In genomic region chr9:124652203-124652992, GRCh38 we compare ENCODE assay signal across 11 cellular contexts.
DNase-seq lines count a peak whose midpoint lies in the region; ATAC-seq, FAIRE-seq and TF ChIP-seq lines count a peak whose summit lies in the region.
"Had no signal": no experiment of that assay in that cellular context is flagged by ENCODE, and none has a peak within 500 bp of the region (broad histone marks: within the 10 kb centered on the region; RNA-seq: fewer than 3 reads in every experiment).

No MANE protein-coding gene starts in this region.

- H3K4me2 ChIP-seq in fibroblast of lung (ENCODE audit: extremely low read depth, insufficient read depth, low read length) = no peak overlapping the region

- H3K9ac ChIP-seq in fibroblast of lung (ENCODE audit: insufficient read depth, low read length) = no peak overlapping the region

- no peaks in the 10 kb centered on the region for H3K27me3 ChIP-seq in fibroblast of lung (ENCODE audit: control insufficient read depth, insufficient read depth, low read length)

- TF ChIP-seq CTCF in fibroblast of lung (conservative IDR thresholded peaks at IDR 0.05 in 1 of 2, IDR thresholded peaks at IDR 0.05 in 1 of 2; ENCODE audit: low read depth in 1 of 2, low read length in 2 of 2) (no peak), osteocyte (IDR thresholded peaks at IDR 0.05) (no peak), endothelial cell (IDR thresholded peaks at IDR 0.05; ENCODE audit: unreplicated experiment) (no peak)

- no peak for ATAC-seq in HG03135 (IDR thresholded peaks at IDR 0.05; ENCODE audit: unreplicated experiment)
- ATAC-seq: activated CD4-positive, alpha-beta T cell treated with anti-CD3 and anti-CD28 coated beads for 36 hours had no signal

- POLR2A ChIA-PET in activated CD4-positive, alpha-beta memory T cell treated with anti-CD3 and anti-CD28 coated beads, Interleukin-2, amount 10 ng/mL, durations not matched to agents 7 days and 5 days (lab: Charles Lee) = no interaction called here

- H3K9me3 ChIP-seq in fibroblast of lung (ENCODE audit: control insufficient read depth, insufficient read depth, low read depth, low read length) = no peaks in the 10 kb centered on the region

- H3K4me3 Mint-ChIP-seq in osteocyte (ENCODE audit: unreplicated experiment) = no peak overlapping the region
- H3K4me3 Mint-ChIP-seq in activated CD4-positive, alpha-beta memory T cell treated with anti-CD3 and anti-CD28 coated beads, Interleukin-2, amount 10 ng/mL, durations not matched to agents 7 days and 5 days = no peak overlapping the region
- H3K4me3 Mint-ChIP-seq in endothelial cell (ENCODE audit: unreplicated experiment) = no peak overlapping the region
- H3K4me3 Mint-ChIP-seq: activated CD4-positive, alpha-beta T cell treated with anti-CD3 and anti-CD28 coated beads for 36 hours had no signal

- no peak overlapping the region for H3K4me3 ChIP-seq in fibroblast of lung (replicated peaks in 1 of 4; ENCODE audit: control extremely low read depth in 1 of 4, insufficient read depth in 1 of 4, low read depth in 3 of 4, low read length in 4 of 4)

- H3K79me2 ChIP-seq in fibroblast of lung (ENCODE audit: control insufficient read depth, insufficient read depth, low read length) = no peaks in the 10 kb centered on the region

- H3K36me3 ChIP-seq in fibroblast of lung (ENCODE audit: control insufficient read depth, insufficient read depth, low read length) = no peaks in the 10 kb centered on the region

- H3K36me3 Mint-ChIP-seq in osteocyte (ENCODE audit: unreplicated experiment) (no peaks in the 10 kb centered on the region), endothelial cell (ENCODE audit: low read depth, unreplicated experiment) (no peaks in the 10 kb centered on the region)
- H3K36me3 Mint-ChIP-seq in activated CD4-positive, alpha-beta memory T cell treated with anti-CD3 and anti-CD28 coated beads, Interleukin-2, amount 10 ng/mL, durations not matched to agents 7 days and 5 days (ENCODE audit: low read depth) = no peaks in the 10 kb centered on the region

- no peaks in the 10 kb centered on the region for H3K9me3 Mint-ChIP-seq in osteocyte (ENCODE audit: unreplicated experiment)
- no peaks in the 10 kb centered on the region for H3K9me3 Mint-ChIP-seq in activated CD4-positive, alpha-beta memory T cell treated with anti-CD3 and anti-CD28 coated beads, Interleukin-2, amount 10 ng/mL, durations not matched to agents 7 days and 5 days
- H3K9me3 Mint-ChIP-seq in endothelial cell (ENCODE audit: unreplicated experiment) = no peaks in the 10 kb centered on the region

- CTCF ChIA-PET in activated CD4-positive, alpha-beta memory T cell treated with anti-CD3 and anti-CD28 coated beads, Interleukin-2, amount 10 ng/mL, durations not matched to agents 7 days and 5 days (lab: Charles Lee) = no interaction called here

- H4K20me1 ChIP-seq in fibroblast of lung (ENCODE audit: control insufficient read depth, extremely low read depth, insufficient read depth, low read length) = no peaks in the 10 kb centered on the region

- peak overlapping the region; percentile 68 for H3K27ac Mint-ChIP-seq in osteocyte (ENCODE audit: unreplicated experiment)
- H3K27ac Mint-ChIP-seq in activated CD4-positive, alpha-beta memory T cell treated with anti-CD3 and anti-CD28 coated beads, Interleukin-2, amount 10 ng/mL, durations not matched to agents 7 days and 5 days = no peak overlapping the region
- no peak overlapping the region for H3K27ac Mint-ChIP-seq in endothelial cell (ENCODE audit: unreplicated experiment)
- H3K27ac Mint-ChIP-seq: activated CD4-positive, alpha-beta T cell treated with anti-CD3 and anti-CD28 coated beads for 36 hours had no signal

- FAIRE-seq in G401.6 (lab: Jason Lieb, UNC) = peak; percentile 98

- peaks cover 20% of the 10 kb centered on the region for H3K4me1 Mint-ChIP-seq in osteocyte (ENCODE audit: unreplicated experiment)
- H3K4me1 Mint-ChIP-seq in activated CD4-positive, alpha-beta memory T cell treated with anti-CD3 and anti-CD28 coated beads, Interleukin-2, amount 10 ng/mL, durations not matched to agents 7 days and 5 days = no peaks in the 10 kb centered on the region
- H3K4me1 Mint-ChIP-seq in endothelial cell (ENCODE audit: unreplicated experiment) = peaks cover 5% of the 10 kb centered on the region
- H3K4me1 Mint-ChIP-seq: activated CD4-positive, alpha-beta T cell treated with anti-CD3 and anti-CD28 coated beads for 36 hours had no signal

- H3K27me3 Mint-ChIP-seq in osteocyte (ENCODE audit: unreplicated experiment) (no peaks in the 10 kb centered on the region), endothelial cell (ENCODE audit: unreplicated experiment) (no peaks in the 10 kb centered on the region)
- peaks cover 25% of the 10 kb centered on the region for H3K27me3 Mint-ChIP-seq in activated CD4-positive, alpha-beta memory T cell treated with anti-CD3 and anti-CD28 coated beads, Interleukin-2, amount 10 ng/mL, durations not matched to agents 7 days and 5 days

- DNase-seq in RPMI7951 (ENCODE audit: low read depth) = peak; percentile 99
- peak; percentile 52 to 99 for DNase-seq in fibroblast of lung (ENCODE audit: low read depth in 2 of 2)
- no peak for DNase-seq in osteocyte (ENCODE audit: extremely low spot score, unreplicated experiment)
- DNase-seq in activated CD4-positive, alpha-beta memory T cell treated with anti-CD3 and anti-CD28 coated beads, Interleukin-2, amount 10 ng/mL, durations not matched to agents 7 days and 5 days = no peak
- no peak for DNase-seq in endothelial cell (ENCODE audit: low spot score)
- no peak for DNase-seq in NCI-H187 treated with DMSO at 0.1 percent for 48 hours (lab: John Stamatoyannopoulos, UW)
- DNase-seq: activated CD4-positive, alpha-beta T cell treated with anti-CD3 and anti-CD28 coated beads for 36 hours; central memory CD4-positive, alpha-beta T cell; NCI-H526 had no signal

- H3K27ac ChIP-seq in fibroblast of lung (ENCODE audit: insufficient read depth, low read length) = no peak overlapping the region

- no peak overlapping the region for H2AFZ ChIP-seq in fibroblast of lung (ENCODE audit: low read length)

- H3K4me1 ChIP-seq in fibroblast of lung (ENCODE audit: control insufficient read depth, extremely low read depth, insufficient read depth, low read length) = no peaks in the 10 kb centered on the region

Comparison
In these comparisons a context has a peak if more than half of its experiments do, and no peak if none do; other contexts are left out.
1. DNase-seq: peak in RPMI7951 (single experiment) and fibroblast of lung (2 of 2); none in osteocyte (single experiment), activated CD4-positive, alpha-beta memory T cell treated with anti-CD3 and anti-CD28 coated beads, Interleukin-2, amount 10 ng/mL, durations not matched to agents 7 days and 5 days (single experiment), endothelial cell (single experiment) and NCI-H187 treated with DMSO at 0.1 percent for 48 hours (single experiment).